ENCODE assay signal across 29 cellular contexts in the genomic region with DNA sequence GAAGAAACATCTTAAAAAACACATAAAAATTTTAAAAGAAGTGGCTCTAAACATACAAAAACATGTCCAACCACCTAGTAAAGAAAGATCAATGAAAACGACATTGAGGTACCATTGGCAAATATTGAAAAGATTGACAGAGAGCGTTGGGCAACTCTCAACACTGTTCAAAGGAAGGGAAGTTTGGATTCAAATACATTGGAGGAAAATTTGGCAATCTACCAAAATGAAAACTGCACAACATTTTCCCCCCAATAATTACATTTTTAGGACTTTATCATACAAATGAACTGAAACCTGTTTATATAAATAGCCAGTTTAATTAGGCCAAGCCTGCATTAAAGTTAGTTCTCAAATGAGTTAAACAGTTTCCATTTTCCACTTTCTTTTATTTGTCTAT.
"Had no signal": no experiment of that assay in that cellular context is flagged by ENCODE, and none has a peak within 500 bp of the region (broad histone marks: within the 10 kb centered on the region; RNA-seq: fewer than 3 reads in every experiment).

No MANE protein-coding gene starts in this region.

- DNase-seq: activated B cell treated with CpG ODN at 0.5 μM for 24 hours; activated CD4-positive, alpha-beta memory T cell treated with anti-CD3 and anti-CD28 coated beads for 36 hours; activated CD4-positive, alpha-beta T cell treated with anti-CD3 and anti-CD28 coated beads for 4 hours; activated CD4-positive, alpha-beta T cell treated with anti-CD3 and anti-CD28 coated beads, Interleukin-2, amount 10 ng/mL, durations not matched to agents 24 days and 14 days; activated CD4-positive, alpha-beta T cell treated with anti-CD3 and anti-CD28 coated beads, Interleukin-2, amount 50 U/mL, for 1 hour; activated CD4-positive, alpha-beta T cell treated with anti-CD3 and anti-CD28 coated beads, Interleukin-2, amount 50 U/mL, for 4 hours; activated CD4-positive, CD25-positive, alpha-beta regulatory T cell treated with anti-CD3 and anti-CD28 coated beads, Interleukin-2, amount 50 U/mL, for 72 hours; activated CD8-positive, alpha-beta memory T cell treated with anti-CD3 and anti-CD28 coated beads, Interleukin-2, amount 50 U/mL, for 4 hours; activated CD8-positive, alpha-beta T cell treated with anti-CD3 and anti-CD28 coated beads for 36 hours; activated effector memory CD4-positive, alpha-beta T cell treated with anti-CD3 and anti-CD28 coated beads, Interleukin-2, amount 50 U/mL, for 16 hours; activated gamma-delta T cell treated with Interleukin-2 at 50 U/mL for 16 hours; activated naive CD4-positive, alpha-beta T cell; activated naive CD4-positive, alpha-beta T cell treated with anti-CD3 and anti-CD28 coated beads for 36 hours; activated naive CD4-positive, alpha-beta T cell treated with anti-CD3 and anti-CD28 coated beads, Interleukin-2, amount 50 U/mL, for 16 hours; activated naive CD8-positive, alpha-beta T cell treated with anti-CD3 and anti-CD28 coated beads for 36 hours; activated T-cell treated with anti-CD3 and anti-CD28 coated beads for 4 hours; activated T-cell treated with anti-CD3 and anti-CD28 coated beads, Interleukin-2, amount 50 U/mL, for 1 hour; activated T-cell treated with anti-CD3 and anti-CD28 coated beads, Interleukin-2, amount 50 U/mL, for 4 hours; activated T-cell treated with anti-CD3 and anti-CD28 coated beads, Interleukin-2, amount 50 U/mL, for 72 hours; adrenal gland; amniotic stem cell; aorta; body of pancreas; brain microvascular endothelial cell; central memory CD4-positive, alpha-beta T cell; T-helper 17 cell; T1000 had no signal

- ATAC-seq: activated CD8-positive, alpha-beta T cell treated with anti-CD3 and anti-CD28 coated beads for 36 hours; activated naive CD4-positive, alpha-beta T cell treated with anti-CD3 and anti-CD28 coated beads, Interleukin-2, amount 50 U/mL, for 72 hours; activated T-cell treated with anti-CD3 and anti-CD28 coated beads, Interleukin-2, amount 50 U/mL, for 4 hours; activated T-cell treated with anti-CD3 and anti-CD28 coated beads, Interleukin-2, amount 50 U/mL, for 72 hours; activated T-helper 17 cell treated with anti-CD3 and anti-CD28 coated beads, Interleukin-2, amount 50 U/mL, for 72 hours; body of pancreas; T-helper 17 cell had no signal
